ENCODE assay signal across 30 cellular contexts in the genomic region with DNA sequence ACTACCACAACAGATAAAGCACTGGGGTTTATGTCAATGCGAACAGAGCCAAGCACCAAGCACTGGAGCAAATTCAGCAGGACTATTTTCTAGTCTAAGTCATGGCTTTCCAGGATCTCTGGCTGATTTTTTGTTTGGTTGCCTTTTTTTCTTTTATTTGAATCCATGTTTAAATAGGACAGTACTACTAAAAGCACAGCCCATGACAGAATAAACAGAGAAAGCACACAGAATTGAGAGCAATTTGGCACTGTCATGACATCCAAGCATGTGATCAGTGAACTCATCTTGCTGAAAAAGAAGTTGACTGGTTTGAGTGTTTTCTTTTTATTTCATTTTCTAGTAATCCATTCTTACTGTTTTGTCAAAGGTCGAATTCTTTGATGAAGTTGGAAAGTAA. TPM values are rescaled to one million over a fixed set of nuclear protein-coding genes. Genes with fewer than 3 reads are reported as not detected.
DNase-seq lines count a peak whose midpoint lies in the region; ATAC-seq and TF ChIP-seq lines count a peak whose summit lies in the region.
"Had no signal": no experiment of that assay in that cellular context is flagged by ENCODE, and none has a peak within 500 bp of the region (broad histone marks: within the 10 kb centered on the region; RNA-seq: fewer than 3 reads in every experiment).

No MANE protein-coding gene starts in this region.

- H3K27ac ChIP-seq in neural progenitor cell: no peak overlapping the region
- H3K27ac ChIP-seq: pancreas, skin epidermis, suprapubic skin, upper lobe of right lung had no signal

- H3K36me3 Mint-ChIP-seq in neural progenitor cell: no peaks in the 10 kb centered on the region
- H3K36me3 Mint-ChIP-seq: activated CD8-positive, alpha-beta memory T cell treated with anti-CD3 and anti-CD28 coated beads, Interleukin-2, amount 10 ng/mL, durations not matched to agents 7 days and 5 days had no signal

- H3K4me3 ChIP-seq in LNCaP clone FGC (ENCODE audit: low read depth, low read length): no peak overlapping the region
- H3K4me3 ChIP-seq in neural progenitor cell: no peak overlapping the region
- H3K4me3 ChIP-seq: GM12878, pancreas, skin epidermis, suprapubic skin, upper lobe of right lung had no signal

- no peaks in the 10 kb centered on the region for H3K4me1 ChIP-seq in neural progenitor cell
- H3K4me1 ChIP-seq: pancreas, suprapubic skin, upper lobe of right lung had no signal

- TF ChIP-seq CTCF in LNCaP clone FGC (IDR thresholded peaks at IDR 0.05; ENCODE audit: control insufficient read depth, extremely low read depth, insufficient read depth): no peak
- no peak for TF ChIP-seq CTCF in neural progenitor cell (IDR thresholded peaks at IDR 0.05)

- peak overlapping the region; percentile 7 for H2AFZ ChIP-seq in neural progenitor cell (replicated peaks)

- H3K27me3 Mint-ChIP-seq in neural progenitor cell (ENCODE audit: insufficient read depth, low read depth): no peaks in the 10 kb centered on the region

- ATAC-seq in GM18873 (IDR thresholded peaks at IDR 0.05; ENCODE audit: low FRiP score, unreplicated experiment) (no peak), HG03565 (IDR thresholded peaks at IDR 0.05; ENCODE audit: unreplicated experiment) (no peak)
- ATAC-seq: activated CD8-positive, alpha-beta memory T cell treated with anti-CD3 and anti-CD28 coated beads, Interleukin-2, amount 10 ng/mL, durations not matched to agents 7 days and 5 days; GM12878; left colon; natural killer cell treated with Interleukin-12 subunit alpha and Interleukin-12 subunit beta and Interleukin-15 and Interleukin-18, amount 100 ng/mL, for 72 hours; T-helper 17 cell; upper lobe of right lung had no signal

- DNase-seq in NCI-H146 (lab: John Stamatoyannopoulos, UW): peak; percentile 29
- no peak for DNase-seq in NCI-H146 treated with DMSO at 0.1 percent for 48 hours (lab: John Stamatoyannopoulos, UW; ENCODE audit: unreplicated experiment)
- DNase-seq in LNCaP clone FGC (ENCODE audit: low read depth): peak; percentile 88
- DNase-seq in NCI-H748 treated with DMSO at 0.1 percent for 48 hours (lab: John Stamatoyannopoulos, UW): peak; percentile 36
- DNase-seq in neural progenitor cell (ENCODE audit: low spot score): no peak
- DNase-seq in stimulated activated CD4-positive, alpha-beta T cell treated with anti-CD3 and anti-CD28 coated beads, Interleukin-2, amount 100 ng/mL, for 24 hours: no peak
- DNase-seq: activated CD8-positive, alpha-beta memory T cell treated with anti-CD3 and anti-CD28 coated beads, Interleukin-2, amount 10 ng/mL, durations not matched to agents 7 days and 5 days; activated naive CD4-positive, alpha-beta T cell treated with Interleukin-2 at 50 U/mL for 16 hours; activated T-cell treated with anti-CD3 and anti-CD28 coated beads, Interleukin-2, amount 50 U/mL, for 48 hours; Calu3; cortex of kidney; effector memory CD4-positive, alpha-beta T cell; EL; hypothalamus; left colon; mammary epithelial cell; pancreas; retina; stimulated activated naive CD4-positive, alpha-beta T cell; T-helper 17 cell; upper lobe of right lung had no signal

- H3K9me3 ChIP-seq in neural progenitor cell (ENCODE audit: low read depth): no peaks in the 10 kb centered on the region
- H3K9me3 ChIP-seq: pancreas, suprapubic skin, upper lobe of right lung had no signal

- peaks cover 13% of the 10 kb centered on the region for H3K9me3 Mint-ChIP-seq in neural progenitor cell

- H4K20me1 ChIP-seq in neural progenitor cell (ENCODE audit: low read depth): no peaks in the 10 kb centered on the region

- H3K27ac Mint-ChIP-seq in neural progenitor cell: no peak overlapping the region
- H3K27ac Mint-ChIP-seq: activated CD8-positive, alpha-beta memory T cell treated with anti-CD3 and anti-CD28 coated beads, Interleukin-2, amount 10 ng/mL, durations not matched to agents 7 days and 5 days; natural killer cell treated with Interleukin-12 subunit alpha and Interleukin-12 subunit beta and Interleukin-15 and Interleukin-18, amount 100 ng/mL, for 72 hours; T-helper 17 cell had no signal

- no peak overlapping the region for H3K4me3 Mint-ChIP-seq in neural progenitor cell
- H3K4me3 Mint-ChIP-seq: activated CD8-positive, alpha-beta memory T cell treated with anti-CD3 and anti-CD28 coated beads, Interleukin-2, amount 10 ng/mL, durations not matched to agents 7 days and 5 days; natural killer cell treated with Interleukin-12 subunit alpha and Interleukin-12 subunit beta and Interleukin-15 and Interleukin-18, amount 100 ng/mL, for 72 hours; T-helper 17 cell had no signal

- H3K36me3 ChIP-seq in neural progenitor cell: no peaks in the 10 kb centered on the region
- H3K36me3 ChIP-seq: pancreas, suprapubic skin, upper lobe of right lung had no signal

- H3K4me2 ChIP-seq in neural progenitor cell: no peak overlapping the region

- no peaks in the 10 kb centered on the region for H3K4me1 Mint-ChIP-seq in neural progenitor cell
- H3K4me1 Mint-ChIP-seq: activated CD8-positive, alpha-beta memory T cell treated with anti-CD3 and anti-CD28 coated beads, Interleukin-2, amount 10 ng/mL, durations not matched to agents 7 days and 5 days; T-helper 17 cell had no signal

- H3K27me3 ChIP-seq in neural progenitor cell: no peaks in the 10 kb centered on the region
- H3K27me3 ChIP-seq: pancreas had no signal

- H3K9ac ChIP-seq in neural progenitor cell: no peak overlapping the region

- H3F3A ChIP-seq in neural progenitor cell (ENCODE audit: low read depth): no peaks in the 10 kb centered on the region

- no peaks in the 10 kb centered on the region for H3K79me2 ChIP-seq in neural progenitor cell (ENCODE audit: low read depth)

RNA-seq across cellular contexts. Expression of a gene that starts 23.1 kb away (rescaled TPM):
- total RNA-seq in neural progenitor cell (ENCODE audit: low replicate concordance): 0.06 TPM in 1 of 2 replicates, not detected in the other
- total RNA-seq: A172; activated CD8-positive, alpha-beta memory T cell treated with anti-CD3 and anti-CD28 coated beads, Interleukin-2, amount 10 ng/mL, durations not matched to agents 7 days and 5 days; glomerular endothelial cell; M059J; natural killer cell treated with Interleukin-12 subunit alpha and Interleukin-12 subunit beta and Interleukin-15 and Interleukin-18, amount 100 ng/mL, for 72 hours; T-helper 17 cell had no signal

Comparison
In these comparisons a context has a peak if more than half of its experiments do, and no peak if none do; other contexts are left out.
1. DNase-seq: peak in NCI-H146 (single experiment), LNCaP clone FGC (single experiment) and NCI-H748 treated with DMSO at 0.1 percent for 48 hours (single experiment); none in NCI-H146 treated with DMSO at 0.1 percent for 48 hours (single experiment), neural progenitor cell (single experiment) and stimulated activated CD4-positive, alpha-beta T cell treated with anti-CD3 and anti-CD28 coated beads, Interleukin-2, amount 100 ng/mL, for 24 hours (0 of 2).